1 cellular context compared by ENCODE assay signal in genomic region chr17:19977360-19978205, GRCh38.
TF ChIP-seq lines count a peak whose summit lies in the region.

AKAP10 (minus strand) TSS chr17:19977828; CDS start chr17:19977679, 149 bp downstream.

TF ChIP-seq in SK-N-SH treated with all-trans-retinoic acid at 6 μM for 48 hours, 23 proteins besides CTCF, POLR2A, EP300 and RAD21 (continued from another document):
- TF ChIP-seq CREB5 (CRISPR knock-in tag; IDR thresholded peaks at IDR 0.05; ENCODE audit: low read depth) (no peak), ZNF565 (CRISPR knock-in tag; conservative IDR thresholded peaks at IDR 0.05; ENCODE audit: low read depth) (no peak), PPARA (CRISPR knock-in tag; IDR thresholded peaks at IDR 0.05; ENCODE audit: borderline replicate concordance) (no peak)
